Comparison of ENCODE assay signal across 8 cellular contexts in genomic region chr6:52994789-52995078, GRCh38. TPM values are rescaled to one million over a fixed set of nuclear protein-coding genes. Genes with fewer than 3 reads are reported as not detected.
DNase-seq lines count a peak whose midpoint lies in the region; ATAC-seq, FAIRE-seq and TF ChIP-seq lines count a peak whose summit lies in the region.

No MANE protein-coding gene starts in this region.

- peak overlapping the region; percentile 81 for H3K4me3 ChIP-seq in parathyroid adenoma (ENCODE audit: low read depth, low read length)

- H2AFZ ChIP-seq in parathyroid adenoma = peak overlapping the region; percentile 94

- no peak for FAIRE-seq in GM12891 (lab: Jason Lieb, UNC)

- H3K79me2 ChIP-seq in parathyroid adenoma = peaks cover 18% of the 10 kb centered on the region

- H3K27ac ChIP-seq in parathyroid adenoma = peak overlapping the region; percentile 98

- H3K4me2 ChIP-seq in parathyroid adenoma (ENCODE audit: low read length) = peak overlapping the region; percentile 88

- DNase-seq in GM12891 (ENCODE audit: insufficient read length, low spot score) (peak; percentile 13), Kasumi-1 (lab: John Stamatoyannopoulos, UW) (peak; percentile 61 to 67), Right ventricle myocardium superior (peak; percentile 60), SIG-M5 (lab: John Stamatoyannopoulos, UW) (no peak), mesenteric fat pad (ENCODE audit: low spot score) (no peak)
- peak; percentile 28 for DNase-seq in activated naive CD4-positive, alpha-beta T cell treated with Interleukin-2 at 50 U/mL for 16 hours

- no peaks in the 10 kb centered on the region for H3K36me3 ChIP-seq in parathyroid adenoma (ENCODE audit: control insufficient read depth, insufficient read depth, low read length)

- H3K4me1 ChIP-seq in parathyroid adenoma = peaks cover 11% of the 10 kb centered on the region

- peak overlapping the region; percentile 95 for H3K9ac ChIP-seq in parathyroid adenoma

- peak; percentile 28 for ATAC-seq in GM21825 (IDR thresholded peaks at IDR 0.05; ENCODE audit: unreplicated experiment)
- peak; percentile 39 for ATAC-seq in Right ventricle myocardium superior (ENCODE audit: poor library complexity)

- H3K27me3 ChIP-seq in parathyroid adenoma (ENCODE audit: control insufficient read depth, insufficient read depth, low read length) = no peaks in the 10 kb centered on the region

- TF ChIP-seq CTCF in parathyroid adenoma (IDR thresholded peaks at IDR 0.05) = no peak

- no peaks in the 10 kb centered on the region for H3K9me3 ChIP-seq in parathyroid adenoma (ENCODE audit: control insufficient read depth, low read length)

- intact Hi-C loops in Right ventricle myocardium superior (cut with DNase I) = loop anchor here (2.0 to 5.0 kb wide), 2 partner anchors 48 to 70 kb away; partner anchors contain the start of gene FBXO9

- no peak for TF ChIP-seq POLR2A in GM12891 (IDR thresholded peaks at IDR 0.05; ENCODE audit: low read depth, low read length)

TF ChIP-seq in GM12891, 5 proteins besides CTCF, POLR2A, EP300 and RAD21:
- no peak for TF ChIP-seq POLR2AphosphoS5 (IDR thresholded peaks at IDR 0.05; ENCODE audit: low read depth, low read length)
TF ChIP-seq in GM12891: peak in this region for 0.

RNA-seq across cellular contexts. Expression of gene GSTA4, which starts 0.3 kb away (rescaled TPM):
- 2.7 TPM for polyA plus RNA-seq in GM12891 (2012; ENCODE audit: low read depth, missing spikeins)
- total RNA-seq in Right ventricle myocardium superior (7.0 TPM), mesenteric fat pad (20.4 TPM)

Comparison
In these comparisons a context has a peak if more than half of its experiments do, and no peak if none do; other contexts are left out.
1. DNase-seq: peak in GM12891 (single experiment), Kasumi-1 (2 of 2), activated naive CD4-positive, alpha-beta T cell treated with Interleukin-2 at 50 U/mL for 16 hours (single experiment) and Right ventricle myocardium superior (single experiment); none in SIG-M5 (single experiment) and mesenteric fat pad (single experiment).